In genomic region chr4:116512552-116512951, GRCh38 we compare ENCODE assay signal across 26 cellular contexts.
"Had no signal": no experiment of that assay in that cellular context is flagged by ENCODE, and none has a peak within 500 bp of the region (broad histone marks: within the 10 kb centered on the region; RNA-seq: fewer than 3 reads in every experiment).

No MANE protein-coding gene starts in this region.

- H3K4me1 ChIP-seq: stomach, suprapubic skin, testis, thyroid gland, tibial artery, tibial nerve, transverse colon, upper lobe of left lung, upper lobe of right lung, uterus, vagina had no signal

- H3K9me3 ChIP-seq: suprapubic skin, testis, thoracic aorta, thyroid gland, tibial artery, tibial nerve, transverse colon, upper lobe of left lung, upper lobe of right lung, uterus, vagina had no signal

- H3K27ac ChIP-seq: stomach, suprapubic skin, testis, thoracic aorta, thyroid gland, tibial artery, tibial nerve, transverse colon, upper lobe of left lung, upper lobe of right lung, uterus, vagina had no signal

- H3K4me3 ChIP-seq: stomach, suprapubic skin, testis, thoracic aorta, thyroid gland, tibial artery, tibial nerve, transverse colon, upper lobe of left lung, upper lobe of right lung, uterus, vagina had no signal

- DNase-seq: stimulated activated CD4-positive, alpha-beta T cell treated with anti-CD3 and anti-CD28 coated beads, Interleukin-2, amount 100 ng/mL, for 48 hours; stimulated activated CD4-positive, alpha-beta T cell treated with anti-CD3 and anti-CD28 coated beads, Interleukin-4, amount 100 ng/mL, for 1 hour; stimulated activated CD4-positive, alpha-beta T cell treated with anti-CD3 and anti-CD28 coated beads, Interleukin-4, amount 100 ng/mL, for 24 hours; stimulated activated CD4-positive, alpha-beta T cell treated with anti-CD3 and anti-CD28 coated beads, Interleukin-4, amount 100 ng/mL, for 4 hours; stimulated activated CD8-positive, alpha-beta memory T cell treated with anti-CD3 and anti-CD28 coated beads, Interleukin-4, amount 100 ng/mL, for 48 hours; stimulated activated naive B cell treated with anti-CD40 and anti-IgM and Interleukin-4, amounts not matched to agents 10 μg/mL and 1 μg/mL and 100 μg/mL, for 72 hours; stimulated activated naive CD4-positive, alpha-beta T cell; stimulated activated naive CD4-positive, alpha-beta T cell treated with Interleukin-2 at 50 U/mL for 16 hours; stimulated activated naive CD8-positive, alpha-beta T cell treated with anti-CD3 and anti-CD28 coated beads, Interleukin-15, amount 100 ng/mL, for 72 hours; stimulated activated naive CD8-positive, alpha-beta T cell treated with anti-CD3 and anti-CD28 coated beads, Interleukin-15, Interleukin-2, amounts not matched to agents 100 U/mL and 50 U/mL, for 24 hours; stomach; substantia nigra; testis; thyroid gland; tibial artery; transverse colon; trophoblast cell; upper lobe of left lung; upper lobe of right lung; uterus had no signal

- ATAC-seq: stimulated activated effector memory CD8-positive, alpha-beta T cell treated with anti-CD3 and anti-CD28 coated beads, Interleukin-12 subunit alpha, Interleukin-12 subunit beta, amount 100 ng/mL, for 72 hours; stimulated activated memory B cell treated with anti-CD40 and anti-IgM and Interleukin-4, amounts not matched to agents 10 μg/mL and 1 μg/mL and 100 μg/mL, for 72 hours; stimulated activated naive B cell treated with anti-CD40 and anti-IgM and Interleukin-4, amounts not matched to agents 10 μg/mL and 1 μg/mL and 100 μg/mL, for 72 hours; stimulated activated naive CD8-positive, alpha-beta T cell treated with anti-CD3 and anti-CD28 coated beads, Interleukin-15, amount 100 ng/mL, for 72 hours; stimulated activated naive CD8-positive, alpha-beta T cell treated with anti-CD3 and anti-CD28 coated beads, Interleukin-15, Interleukin-2, amounts not matched to agents 100 U/mL and 50 U/mL, for 24 hours; upper lobe of right lung had no signal

- H3K27me3 ChIP-seq: stomach, suprapubic skin, testis, thyroid gland, tibial artery, tibial nerve, transverse colon, upper lobe of left lung, upper lobe of right lung, uterus, vagina had no signal

- H3K36me3 ChIP-seq: stomach, suprapubic skin, thoracic aorta, thyroid gland, tibial artery, tibial nerve, transverse colon, upper lobe of left lung, upper lobe of right lung, uterus, vagina had no signal
